Comparison of ENCODE assay signal across 13 cellular contexts in the genomic region with DNA sequence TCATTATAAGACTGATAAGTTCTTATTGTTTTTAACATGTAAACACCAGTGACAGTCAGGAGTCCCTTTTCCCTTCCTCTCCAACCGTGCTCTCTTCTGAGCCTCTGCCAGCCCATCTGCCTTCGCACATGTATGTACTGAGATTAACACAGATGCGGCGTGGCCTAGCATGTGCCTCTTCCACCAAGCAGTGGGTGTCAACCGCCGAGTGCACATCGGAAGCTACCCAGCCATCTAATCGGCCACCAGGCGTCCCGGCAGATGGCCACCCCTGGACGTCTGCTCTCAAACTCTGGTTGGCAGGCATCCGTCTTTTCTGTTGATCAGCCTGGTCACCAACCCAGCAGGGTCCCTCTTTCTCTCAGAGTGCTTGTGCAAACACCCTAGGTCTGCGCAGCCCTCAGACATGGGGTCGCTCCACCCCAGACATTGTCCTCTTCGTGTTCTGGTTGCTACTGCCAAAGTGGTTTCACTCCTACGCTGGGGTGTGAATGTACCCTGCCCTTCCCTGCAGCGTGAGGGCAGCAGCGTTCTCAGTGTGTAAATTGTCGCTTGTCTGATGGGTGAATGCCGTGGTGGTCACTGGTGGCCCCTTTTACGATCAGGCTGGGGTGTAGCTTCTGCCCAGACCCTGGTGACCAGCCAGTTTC.
"Had no signal": no experiment of that assay in that cellular context is flagged by ENCODE, and none has a peak within 500 bp of the region (broad histone marks: within the 10 kb centered on the region; RNA-seq: fewer than 3 reads in every experiment).

No MANE protein-coding gene starts in this region.

- H3K27ac ChIP-seq: adrenal gland, colonic mucosa, heart right ventricle, left ventricle myocardium inferior, neural progenitor cell, pancreas had no signal

- H3K36me3 ChIP-seq: neural progenitor cell had no signal

- FAIRE-seq: frontal cortex, keratinocyte, pancreas had no signal

- ATAC-seq: heart right ventricle, pancreas had no signal

- H3K4me1 ChIP-seq: neural progenitor cell had no signal

- H3K4me2 ChIP-seq: neural progenitor cell had no signal

- H2AFZ ChIP-seq: neural progenitor cell had no signal

- H3K27me3 ChIP-seq: adrenal gland, colonic mucosa, heart right ventricle, neural progenitor cell, pancreas had no signal

- H3K4me3 ChIP-seq: adrenal gland, colonic mucosa, heart right ventricle, left ventricle myocardium inferior, neural progenitor cell, pancreas had no signal

- H3K9ac ChIP-seq: neural progenitor cell had no signal

- DNase-seq: activated CD4-positive, alpha-beta T cell treated with anti-CD3 and anti-CD28 coated beads for 4 hours; activated naive CD4-positive, alpha-beta T cell treated with anti-CD3 and anti-CD28 coated beads, Interleukin-2, amount 50 U/mL, for 16 hours; adrenal gland; colonic mucosa; heart right ventricle; left ventricle myocardium inferior; mesenchymal stem cell; pancreas; stimulated activated CD4-positive, alpha-beta T cell treated with anti-CD3 and anti-CD28 coated beads, Interleukin-15, amount 100 ng/mL, for 24 hours; stimulated activated CD4-positive, alpha-beta T cell treated with anti-CD3 and anti-CD28 coated beads, Interleukin-4, amount 100 ng/mL, for 24 hours had no signal

- H3K9me3 ChIP-seq: adrenal gland, colonic mucosa, heart right ventricle, left ventricle myocardium inferior, pancreas had no signal
